1 cellular context compared by ENCODE assay signal in genomic region chr21:16198546-16198945, GRCh38.
TF ChIP-seq lines count a peak whose summit lies in the region.

No MANE protein-coding gene starts in this region.

TF ChIP-seq in GM12878, 131 proteins besides CTCF, POLR2A, EP300 and RAD21 (continued from another document):
- TF ChIP-seq RELB (IDR thresholded peaks at IDR 0.05; ENCODE audit: low read depth), result no peak
- no peak for TF ChIP-seq MEF2B (IDR thresholded peaks at IDR 0.05; ENCODE audit: partially characterized antibody, poor library complexity, severe bottlenecking)
- no peak for TF ChIP-seq TAF1 (IDR thresholded peaks at IDR 0.05; ENCODE audit: borderline replicate concordance, low read depth, low read length)
- no peak for TF ChIP-seq ETV6 (conservative IDR thresholded peaks at IDR 0.05 in 1 of 2, IDR thresholded peaks at IDR 0.05 in 1 of 2; ENCODE audit: borderline replicate concordance in 1 of 2, low read depth in 1 of 2)
- no peak for TF ChIP-seq POLR2AphosphoS2 (IDR thresholded peaks at IDR 0.05; ENCODE audit: low read depth, low read length)
- no peak for TF ChIP-seq RCOR1 (conservative IDR thresholded peaks at IDR 0.05; ENCODE audit: low read depth, low read length)
- no peak for TF ChIP-seq CHD1 (IDR thresholded peaks at IDR 0.05; ENCODE audit: low read depth, low read length)
- TF ChIP-seq SMARCA5 (IDR thresholded peaks at IDR 0.05), result no peak
- TF ChIP-seq CREB1 (IDR thresholded peaks at IDR 0.05; ENCODE audit: low read depth), result no peak
- no peak for TF ChIP-seq PRDM15 (CRISPR knock-in tag; IDR thresholded peaks at IDR 0.05)
- no peak for TF ChIP-seq GABPA (IDR thresholded peaks at IDR 0.05; ENCODE audit: low read depth)
- no peak for TF ChIP-seq JUNB (IDR thresholded peaks at IDR 0.05)
